ENCODE assay signal across 12 cellular contexts in genomic region chr12:4282892-4283511, GRCh38. TPM values are rescaled to one million over a fixed set of nuclear protein-coding genes. Genes with fewer than 3 reads are reported as not detected.
DNase-seq lines count a peak whose midpoint lies in the region; ATAC-seq and TF ChIP-seq lines count a peak whose summit lies in the region.
"Had no signal": no experiment of that assay in that cellular context is flagged by ENCODE, and none has a peak within 500 bp of the region (broad histone marks: within the 10 kb centered on the region; RNA-seq: fewer than 3 reads in every experiment).

No MANE protein-coding gene starts in this region.

- H3K27ac Mint-ChIP-seq in CD8-positive, alpha-beta T cell: peak overlapping the region; percentile 35
- H3K27ac Mint-ChIP-seq in activated naive CD8-positive, alpha-beta T cell: peak overlapping the region; percentile 64
- H3K27ac Mint-ChIP-seq in naive thymus-derived CD4-positive, alpha-beta T cell: peak overlapping the region in 5 of 9 donors; percentile 50 to 77 (median 62)

- ATAC-seq in CD8-positive, alpha-beta T cell: no peak
- no peak for ATAC-seq in naive thymus-derived CD4-positive, alpha-beta T cell
- ATAC-seq in GM21717 (IDR thresholded peaks at IDR 0.05; ENCODE audit: unreplicated experiment) (no peak), HG03432 (IDR thresholded peaks at IDR 0.05; ENCODE audit: unreplicated experiment) (no peak)

- H3K9me3 Mint-ChIP-seq in CD8-positive, alpha-beta T cell: no peaks in the 10 kb centered on the region
- no peaks in the 10 kb centered on the region for H3K9me3 Mint-ChIP-seq in activated naive CD8-positive, alpha-beta T cell (ENCODE audit: low read depth)
- H3K9me3 Mint-ChIP-seq in naive thymus-derived CD4-positive, alpha-beta T cell: peaks cover 0 to 3% (median 0%) of the 10 kb centered on the region in 11 donors

- peaks cover 90% of the 10 kb centered on the region for H3K4me1 Mint-ChIP-seq in CD8-positive, alpha-beta T cell (ENCODE audit: low read depth)
- peaks cover 84% of the 10 kb centered on the region for H3K4me1 Mint-ChIP-seq in activated naive CD8-positive, alpha-beta T cell (ENCODE audit: low read depth)
- peaks cover 62 to 97% (median 88%) of the 10 kb centered on the region in 7 donors for H3K4me1 Mint-ChIP-seq in naive thymus-derived CD4-positive, alpha-beta T cell

- H3K4me3 ChIP-seq in CD8-positive, alpha-beta T cell (ENCODE audit: low read depth, low read length): no peak overlapping the region
- H3K4me3 ChIP-seq in naive thymus-derived CD4-positive, alpha-beta T cell (ENCODE audit: low read length): no peak overlapping the region
- H3K4me3 ChIP-seq: adrenal gland had no signal

- POLR2A ChIA-PET in CD8-positive, alpha-beta T cell (lab: Charles Lee): no interaction called here
- POLR2A ChIA-PET in naive thymus-derived CD4-positive, alpha-beta T cell (lab: Charles Lee): interaction anchor here (0.6 to 0.7 kb wide), 2 partner anchors 9 to 14 kb away, joined by 3 to 4 read pairs; no protein-coding TSS in a partner anchor

- TF ChIP-seq CTCF in CD8-positive, alpha-beta T cell (IDR thresholded peaks at IDR 0.05): no peak
- peak; percentile 6 for TF ChIP-seq CTCF in GM20000 (IDR thresholded peaks at IDR 0.05; ENCODE audit: extremely low read depth, missing control alignments)

- no peaks in the 10 kb centered on the region for H3K9me3 ChIP-seq in CD8-positive, alpha-beta T cell (ENCODE audit: low read length)
- H3K9me3 ChIP-seq in naive thymus-derived CD4-positive, alpha-beta T cell (ENCODE audit: control insufficient read depth in 2 of 3, low read length in 3 of 3): no peaks in the 10 kb centered on the region
- H3K9me3 ChIP-seq: adrenal gland had no signal

- intact Hi-C loops in CD8-positive, alpha-beta T cell (cut with DNase I, micrococcal nuclease): no loop called here
- intact Hi-C loops in naive thymus-derived CD4-positive, alpha-beta T cell (cut with micrococcal nuclease): no loop called here

- no peaks in the 10 kb centered on the region for H3K27me3 ChIP-seq in CD8-positive, alpha-beta T cell (ENCODE audit: insufficient read depth, low read length)
- no peaks in the 10 kb centered on the region for H3K27me3 ChIP-seq in naive thymus-derived CD4-positive, alpha-beta T cell (ENCODE audit: control insufficient read depth in 2 of 2, insufficient read depth in 2 of 2, low read length in 2 of 2)
- H3K27me3 ChIP-seq: adrenal gland had no signal

- CTCF ChIA-PET in CD8-positive, alpha-beta T cell (lab: Charles Lee): interaction anchor here (1.5 to 14.0 kb wide), 3 partner anchors 245 to 396 kb away, joined by 3 to 260 read pairs (median 6); no protein-coding TSS in a partner anchor
- CTCF ChIA-PET in naive thymus-derived CD4-positive, alpha-beta T cell (lab: Charles Lee): no interaction called here

- peaks cover 86% of the 10 kb centered on the region for H3K36me3 ChIP-seq in CD8-positive, alpha-beta T cell (ENCODE audit: insufficient read depth, low read length)
- peaks cover 47 to 99% (median 65%) of the 10 kb centered on the region in 3 experiments for H3K36me3 ChIP-seq in naive thymus-derived CD4-positive, alpha-beta T cell (ENCODE audit: control insufficient read depth in 2 of 3, insufficient read depth in 3 of 3, low read length in 3 of 3)

- peaks cover 55% of the 10 kb centered on the region for H3K4me1 ChIP-seq in CD8-positive, alpha-beta T cell (ENCODE audit: insufficient read depth, low read length)
- peaks cover 16 to 44% of the 10 kb centered on the region in 2 donors for H3K4me1 ChIP-seq in naive thymus-derived CD4-positive, alpha-beta T cell (ENCODE audit: control insufficient read depth in 2 of 2, insufficient read depth in 2 of 2, low read length in 2 of 2)

- no peak overlapping the region for H3K27ac ChIP-seq in CD8-positive, alpha-beta T cell (ENCODE audit: low read depth, low read length)
- H3K27ac ChIP-seq in naive thymus-derived CD4-positive, alpha-beta T cell (ENCODE audit: low read depth, low read length): no peak overlapping the region
- H3K27ac ChIP-seq: HL-60 had no signal

- H3K4me3 Mint-ChIP-seq in CD8-positive, alpha-beta T cell: no peak overlapping the region
- H3K4me3 Mint-ChIP-seq in activated naive CD8-positive, alpha-beta T cell: peak overlapping the region; percentile 27
- H3K4me3 Mint-ChIP-seq in naive thymus-derived CD4-positive, alpha-beta T cell: peak overlapping the region in 3 of 10 donors; percentile 13 to 32 (median 16)

- no peaks in the 10 kb centered on the region for H3K27me3 Mint-ChIP-seq in CD8-positive, alpha-beta T cell (ENCODE audit: low read depth)
- no peaks in the 10 kb centered on the region for H3K27me3 Mint-ChIP-seq in activated naive CD8-positive, alpha-beta T cell
- no peaks in the 10 kb centered on the region for H3K27me3 Mint-ChIP-seq in naive thymus-derived CD4-positive, alpha-beta T cell

- no peak for DNase-seq in CD8-positive, alpha-beta T cell
- no peak for DNase-seq in GM20000 (ENCODE audit: low spot score)
- no peak for DNase-seq in naive thymus-derived CD4-positive, alpha-beta T cell
- no peak for DNase-seq in NCI-H1694 treated with DMSO at 0.1 percent for 48 hours (lab: John Stamatoyannopoulos, UW)
- DNase-seq in AG08396 (ENCODE audit: low spot score): no peak
- DNase-seq: activated CD4-positive, alpha-beta T cell treated with anti-CD3 and anti-CD28 coated beads, Interleukin-2, amount 50 U/mL, for 48 hours; cortex of kidney had no signal

- peaks cover 98% of the 10 kb centered on the region for H3K36me3 Mint-ChIP-seq in CD8-positive, alpha-beta T cell
- peaks cover 12% of the 10 kb centered on the region for H3K36me3 Mint-ChIP-seq in activated naive CD8-positive, alpha-beta T cell
- peaks cover 19 to 76% (median 36%) of the 10 kb centered on the region in 5 donors for H3K36me3 Mint-ChIP-seq in naive thymus-derived CD4-positive, alpha-beta T cell

RNA-seq across cellular contexts. Expression of gene CCND2, which starts 9.4 kb away (rescaled TPM):
- 100 to 1,000 TPM; 155 TPM for total RNA-seq in CD8-positive, alpha-beta T cell
- total RNA-seq in naive thymus-derived CD4-positive, alpha-beta T cell: 100 to 1,000 TPM in 3 of 5 experiments, 10 to 100 TPM in 2; 95.7 to 659 (median 125) TPM
- polyA plus RNA-seq in naive thymus-derived CD4-positive, alpha-beta T cell: 10 to 100 TPM; 57.3 to 65.1 TPM

RNA-seq across cellular contexts. Expression of gene TIGAR, which starts 38.0 kb away (rescaled TPM):
- total RNA-seq in CD8-positive, alpha-beta T cell: 10 to 100 TPM; 14.0 to 15.8 TPM
- 10 to 100 TPM in 3 of 5 experiments, 1 to 10 TPM in 2; 7.1 to 15.8 (median 11.1) TPM for total RNA-seq in naive thymus-derived CD4-positive, alpha-beta T cell
- 1 to 10 TPM; 4.4 to 6.6 TPM for polyA plus RNA-seq in naive thymus-derived CD4-positive, alpha-beta T cell
